In the genomic region with DNA sequence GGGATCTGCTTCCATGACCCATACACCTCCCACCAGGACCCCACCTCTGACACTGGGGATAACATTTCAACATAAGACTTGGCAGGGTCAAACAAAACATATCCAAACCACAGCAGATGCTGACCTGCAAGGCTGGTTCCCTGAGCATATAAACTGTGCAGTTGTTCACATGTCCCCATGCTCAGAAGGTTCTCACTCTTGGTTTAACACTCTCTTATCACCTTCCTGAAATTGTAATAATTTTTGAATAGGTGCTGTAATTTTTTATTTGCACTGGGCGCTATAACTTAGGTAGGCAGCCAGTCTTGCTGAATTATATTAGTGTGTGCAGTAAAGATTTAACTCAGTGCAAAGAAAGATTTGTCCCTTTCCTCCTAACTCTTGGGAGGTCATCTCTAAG, we compare ENCODE assay signal across 36 cellular contexts.
"Had no signal": no experiment of that assay in that cellular context is flagged by ENCODE, and none has a peak within 500 bp of the region (broad histone marks: within the 10 kb centered on the region; RNA-seq: fewer than 3 reads in every experiment).

No MANE protein-coding gene starts in this region.

- DNase-seq: activated B cell treated with CpG ODN at 0.5 μM for 24 hours; activated CD4-positive, alpha-beta memory T cell treated with anti-CD3 and anti-CD28 coated beads for 36 hours; activated CD4-positive, alpha-beta T cell treated with anti-CD3 and anti-CD28 coated beads for 4 hours; activated CD4-positive, alpha-beta T cell treated with anti-CD3 and anti-CD28 coated beads, Interleukin-2, amount 10 ng/mL, durations not matched to agents 24 days and 14 days; activated CD4-positive, alpha-beta T cell treated with anti-CD3 and anti-CD28 coated beads, Interleukin-2, amount 50 U/mL, for 1 hour; activated CD4-positive, alpha-beta T cell treated with anti-CD3 and anti-CD28 coated beads, Interleukin-2, amount 50 U/mL, for 4 hours; activated CD4-positive, CD25-positive, alpha-beta regulatory T cell treated with anti-CD3 and anti-CD28 coated beads, Interleukin-2, amount 50 U/mL, for 72 hours; activated CD8-positive, alpha-beta memory T cell treated with anti-CD3 and anti-CD28 coated beads, Interleukin-2, amount 50 U/mL, for 4 hours; activated CD8-positive, alpha-beta T cell treated with anti-CD3 and anti-CD28 coated beads for 36 hours; activated effector memory CD4-positive, alpha-beta T cell treated with Interleukin-2 at 50 U/mL for 16 hours; activated gamma-delta T cell; activated naive CD4-positive, alpha-beta T cell treated with anti-CD3 and anti-CD28 coated beads, Interleukin-2, amount 10 ng/mL, durations not matched to agents 7 days and 5 days; activated naive CD4-positive, alpha-beta T cell treated with Interleukin-2 at 50 U/mL for 16 hours; activated naive CD8-positive, alpha-beta T cell treated with anti-CD3 and anti-CD28 coated beads, Interleukin-2, amount 10 ng/mL, durations not matched to agents 7 days and 5 days; activated naive CD8-positive, alpha-beta T cell treated with anti-CD3 and anti-CD28 coated beads, Interleukin-2, amount 50 U/mL, for 24 hours; activated T-cell treated with anti-CD3 and anti-CD28 coated beads for 4 hours; activated T-cell treated with anti-CD3 and anti-CD28 coated beads, Interleukin-2, amount 50 U/mL, for 1 hour; activated T-cell treated with anti-CD3 and anti-CD28 coated beads, Interleukin-2, amount 50 U/mL, for 4 hours; activated T-cell treated with anti-CD3 and anti-CD28 coated beads, Interleukin-2, amount 50 U/mL, for 72 hours; amygdala; anterior cingulate cortex; body of pancreas; brain microvascular endothelial cell; central memory CD4-positive, alpha-beta T cell; T-helper 1 cell; T-helper 2 cell; T-helper 9 cell had no signal

- H3K4me3 Mint-ChIP-seq: activated B cell treated with CpG ODN at 0.5 μM for 24 hours; activated CD4-positive, alpha-beta memory T cell treated with anti-CD3 and anti-CD28 coated beads for 36 hours; activated CD4-positive, alpha-beta T cell treated with anti-CD3 and anti-CD28 coated beads, Interleukin-2, amount 10 ng/mL, durations not matched to agents 24 days and 14 days; activated CD8-positive, alpha-beta T cell treated with anti-CD3 and anti-CD28 coated beads for 36 hours; activated naive CD4-positive, alpha-beta T cell treated with anti-CD3 and anti-CD28 coated beads, Interleukin-2, amount 10 ng/mL, durations not matched to agents 7 days and 5 days; activated naive CD4-positive, alpha-beta T cell treated with anti-CD3 and anti-CD28 coated beads, Interleukin-2, amount 50 U/mL, for 24 hours; activated naive CD8-positive, alpha-beta T cell; activated naive CD8-positive, alpha-beta T cell treated with anti-CD3 and anti-CD28 coated beads, Interleukin-2, amount 10 ng/mL, durations not matched to agents 7 days and 5 days; activated naive CD8-positive, alpha-beta T cell treated with anti-CD3 and anti-CD28 coated beads, Interleukin-2, amount 50 U/mL, for 24 hours; activated T-cell treated with anti-CD3 and anti-CD28 coated beads, Interleukin-2, amount 50 U/mL, for 4 hours; activated T-cell treated with anti-CD3 and anti-CD28 coated beads, Interleukin-2, amount 50 U/mL, for 72 hours; T-helper 1 cell treated with Interleukin-12 subunit alpha and Interleukin-12 subunit beta and Interleukin-4 antibody, amounts not matched to agents 30 μg/mL and 1 μg/mL, for 36 hours; T-helper 2 cell treated with Interferon-gamma antibody and Interleukin-4, amounts not matched to agents 5 μg/mL and 100 μg/mL, for 36 hours had no signal

- H3K4me3 ChIP-seq: ascending aorta, body of pancreas, breast epithelium had no signal

- H3K4me1 Mint-ChIP-seq: activated B cell treated with CpG ODN at 0.5 μM for 24 hours; activated CD4-positive, alpha-beta T cell treated with anti-CD3 and anti-CD28 coated beads, Interleukin-2, amount 10 ng/mL, durations not matched to agents 24 days and 14 days; activated naive CD4-positive, alpha-beta T cell treated with anti-CD3 and anti-CD28 coated beads, Interleukin-2, amount 10 ng/mL, durations not matched to agents 7 days and 5 days; activated naive CD4-positive, alpha-beta T cell treated with anti-CD3 and anti-CD28 coated beads, Interleukin-2, amount 50 U/mL, for 24 hours; activated naive CD8-positive, alpha-beta T cell treated with anti-CD3 and anti-CD28 coated beads, Interleukin-2, amount 10 ng/mL, durations not matched to agents 7 days and 5 days; activated naive CD8-positive, alpha-beta T cell treated with anti-CD3 and anti-CD28 coated beads, Interleukin-2, amount 50 U/mL, for 24 hours had no signal

- ATAC-seq: activated CD8-positive, alpha-beta T cell treated with anti-CD3 and anti-CD28 coated beads for 36 hours; activated naive CD8-positive, alpha-beta T cell treated with anti-CD3 and anti-CD28 coated beads, Interleukin-2, amount 50 U/mL, for 24 hours; activated T-cell treated with anti-CD3 and anti-CD28 coated beads, Interleukin-2, amount 50 U/mL, for 4 hours; activated T-cell treated with anti-CD3 and anti-CD28 coated beads, Interleukin-2, amount 50 U/mL, for 72 hours; body of pancreas had no signal

- H3K9me3 Mint-ChIP-seq: activated CD4-positive, alpha-beta memory T cell treated with anti-CD3 and anti-CD28 coated beads for 36 hours; activated CD4-positive, alpha-beta T cell treated with anti-CD3 and anti-CD28 coated beads, Interleukin-2, amount 10 ng/mL, durations not matched to agents 24 days and 14 days; activated CD8-positive, alpha-beta T cell treated with anti-CD3 and anti-CD28 coated beads for 36 hours had no signal

- H3K9me3 ChIP-seq: ascending aorta, body of pancreas, breast epithelium had no signal

- H3K27ac ChIP-seq: ascending aorta, body of pancreas, brain microvascular endothelial cell, breast epithelium, VCaP had no signal

- H3K36me3 Mint-ChIP-seq: activated CD4-positive, alpha-beta memory T cell treated with anti-CD3 and anti-CD28 coated beads for 36 hours; activated naive CD4-positive, alpha-beta T cell treated with anti-CD3 and anti-CD28 coated beads, Interleukin-2, amount 10 ng/mL, durations not matched to agents 7 days and 5 days; activated naive CD4-positive, alpha-beta T cell treated with anti-CD3 and anti-CD28 coated beads, Interleukin-2, amount 50 U/mL, for 24 hours; activated naive CD8-positive, alpha-beta T cell; activated naive CD8-positive, alpha-beta T cell treated with anti-CD3 and anti-CD28 coated beads, Interleukin-2, amount 10 ng/mL, durations not matched to agents 7 days and 5 days had no signal

- FAIRE-seq: TTC549 had no signal

- H3K27me3 Mint-ChIP-seq: activated B cell treated with CpG ODN at 0.5 μM for 24 hours; activated CD4-positive, alpha-beta memory T cell treated with anti-CD3 and anti-CD28 coated beads for 36 hours; activated CD4-positive, alpha-beta T cell treated with anti-CD3 and anti-CD28 coated beads, Interleukin-2, amount 10 ng/mL, durations not matched to agents 24 days and 14 days; activated CD8-positive, alpha-beta T cell treated with anti-CD3 and anti-CD28 coated beads for 36 hours; activated naive CD4-positive, alpha-beta T cell treated with anti-CD3 and anti-CD28 coated beads, Interleukin-2, amount 10 ng/mL, durations not matched to agents 7 days and 5 days; activated naive CD4-positive, alpha-beta T cell treated with anti-CD3 and anti-CD28 coated beads, Interleukin-2, amount 50 U/mL, for 24 hours; activated naive CD8-positive, alpha-beta T cell; activated naive CD8-positive, alpha-beta T cell treated with anti-CD3 and anti-CD28 coated beads, Interleukin-2, amount 10 ng/mL, durations not matched to agents 7 days and 5 days; activated naive CD8-positive, alpha-beta T cell treated with anti-CD3 and anti-CD28 coated beads, Interleukin-2, amount 50 U/mL, for 24 hours had no signal

- H3K4me1 ChIP-seq: ascending aorta, body of pancreas, breast epithelium had no signal

- H3K27ac Mint-ChIP-seq: activated B cell treated with CpG ODN at 0.5 μM for 24 hours; activated CD4-positive, alpha-beta memory T cell treated with anti-CD3 and anti-CD28 coated beads for 36 hours; activated CD4-positive, alpha-beta T cell treated with anti-CD3 and anti-CD28 coated beads, Interleukin-2, amount 10 ng/mL, durations not matched to agents 24 days and 14 days; activated CD8-positive, alpha-beta T cell treated with anti-CD3 and anti-CD28 coated beads for 36 hours; activated naive CD4-positive, alpha-beta T cell treated with anti-CD3 and anti-CD28 coated beads, Interleukin-2, amount 10 ng/mL, durations not matched to agents 7 days and 5 days; activated naive CD4-positive, alpha-beta T cell treated with anti-CD3 and anti-CD28 coated beads, Interleukin-2, amount 50 U/mL, for 24 hours; activated naive CD8-positive, alpha-beta T cell; activated naive CD8-positive, alpha-beta T cell treated with anti-CD3 and anti-CD28 coated beads, Interleukin-2, amount 10 ng/mL, durations not matched to agents 7 days and 5 days; activated naive CD8-positive, alpha-beta T cell treated with anti-CD3 and anti-CD28 coated beads, Interleukin-2, amount 50 U/mL, for 24 hours; activated T-cell treated with anti-CD3 and anti-CD28 coated beads, Interleukin-2, amount 50 U/mL, for 72 hours; activated T-helper 2 cell treated with anti-CD3 and anti-CD28 coated beads, Interferon-gamma antibody, Interleukin-2, Interleukin-4, amounts not matched to agents 10 μg/mL and 5 μg/mL and 100 μg/mL, durations not matched to agents 14 hours and 24 hours and 36 hours; T-helper 1 cell treated with Interleukin-12 subunit alpha and Interleukin-12 subunit beta and Interleukin-4 antibody, amounts not matched to agents 30 μg/mL and 1 μg/mL, for 36 hours; T-helper 2 cell treated with Interferon-gamma antibody and Interleukin-4, amounts not matched to agents 5 μg/mL and 100 μg/mL, for 36 hours had no signal

- H3K27me3 ChIP-seq: ascending aorta, body of pancreas, brain microvascular endothelial cell, breast epithelium had no signal

- H3K36me3 ChIP-seq: ascending aorta, brain microvascular endothelial cell, breast epithelium had no signal
